Comparison of ENCODE assay signal across 20 cellular contexts in the genomic region with DNA sequence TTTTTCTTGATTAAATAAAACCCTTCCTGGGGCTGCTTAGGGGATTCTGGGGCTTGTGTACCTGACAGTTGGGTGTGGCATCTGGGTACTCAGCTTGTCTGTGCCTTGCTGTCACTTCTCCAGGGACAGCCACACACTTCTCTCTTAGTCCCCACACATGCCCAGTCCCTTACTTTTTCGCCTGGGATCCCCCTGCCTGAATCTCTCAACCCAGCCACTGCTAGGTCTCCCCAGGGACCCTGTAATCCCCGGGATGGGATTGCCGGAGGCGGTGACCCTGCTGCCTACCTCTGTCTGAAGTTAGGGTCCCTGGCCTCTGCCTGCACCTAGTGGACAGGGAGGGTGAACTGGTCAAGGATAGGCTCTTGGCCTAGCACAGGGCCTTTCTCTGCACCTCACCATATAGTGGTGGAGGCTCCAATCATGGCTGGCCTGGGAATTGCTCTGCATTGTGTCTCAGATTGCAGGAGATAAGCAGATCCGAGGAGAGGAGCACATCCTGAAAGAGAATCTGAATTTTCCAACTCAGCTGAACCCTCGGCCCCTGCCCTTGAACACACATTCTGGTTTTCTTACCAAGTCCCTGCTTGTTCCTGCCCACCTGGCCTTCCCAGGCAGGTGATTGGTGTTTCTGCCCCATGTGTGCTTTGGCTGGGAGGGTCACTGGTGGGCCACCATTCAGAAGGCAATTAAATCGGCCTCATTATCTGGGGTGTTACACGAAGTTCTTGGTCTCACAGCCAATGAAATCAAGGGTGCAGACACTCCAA. TPM values are rescaled to one million over a fixed set of nuclear protein-coding genes. Genes with fewer than 3 reads are reported as not detected.
DNase-seq lines count a peak whose midpoint lies in the region; ATAC-seq and TF ChIP-seq lines count a peak whose summit lies in the region.
"Had no signal": no experiment of that assay in that cellular context is flagged by ENCODE, and none has a peak within 500 bp of the region (broad histone marks: within the 10 kb centered on the region; RNA-seq: fewer than 3 reads in every experiment).

No MANE protein-coding gene starts in this region.

- peaks cover 2% of the 10 kb centered on the region for H3K36me3 Mint-ChIP-seq in osteocyte (ENCODE audit: unreplicated experiment)
- H3K36me3 Mint-ChIP-seq: CD14-positive monocyte; CD8-positive, alpha-beta memory T cell had no signal

- TF ChIP-seq EP300 in esophagus muscularis mucosa (IDR thresholded peaks at IDR 0.05): no peak

- no peak overlapping the region for H3K27ac ChIP-seq in esophagus muscularis mucosa (replicated peaks in 1 of 4)
- H3K27ac ChIP-seq: BLaER1 had no signal

- H3K27ac Mint-ChIP-seq in osteocyte (ENCODE audit: unreplicated experiment): no peak overlapping the region
- H3K27ac Mint-ChIP-seq: B cell; CD4-positive, alpha-beta T cell; CD8-positive, alpha-beta memory T cell; GM23338; H9 had no signal

- no peak overlapping the region for H3K4me3 Mint-ChIP-seq in osteocyte (ENCODE audit: unreplicated experiment)
- H3K4me3 Mint-ChIP-seq: B cell; CD14-positive monocyte; CD4-positive, alpha-beta T cell; CD8-positive, alpha-beta memory T cell; GM23338; H9 had no signal

- no peaks in the 10 kb centered on the region for H3K4me1 Mint-ChIP-seq in osteocyte (ENCODE audit: unreplicated experiment)
- H3K4me1 Mint-ChIP-seq: B cell; CD14-positive monocyte; CD8-positive, alpha-beta memory T cell; GM23338; H9 had no signal

- H3K4me3 ChIP-seq in esophagus muscularis mucosa: no peak overlapping the region
- H3K4me3 ChIP-seq: BLaER1, GM23338 had no signal

- H3K9me3 Mint-ChIP-seq in osteocyte (ENCODE audit: unreplicated experiment): peaks cover 28% of the 10 kb centered on the region
- H3K9me3 Mint-ChIP-seq: CD4-positive, alpha-beta T cell had no signal

- 63% methylated on average over 8 of the region's 8 CpGs for WGBS in esophagus muscularis mucosa

- in situ Hi-C loops in GM13976 (cut with MboI; ENCODE audit: low sequenced_read_pairs, unreplicated experiment): no loop called here

- peaks cover 0 to 12% (median 11%) of the 10 kb centered on the region in 4 donors for H3K4me1 ChIP-seq in esophagus muscularis mucosa
- H3K4me1 ChIP-seq: BLaER1 had no signal

- H3K36me3 ChIP-seq in esophagus muscularis mucosa: no peaks in the 10 kb centered on the region
- H3K36me3 ChIP-seq: BLaER1 had no signal

- TF ChIP-seq POLR2A in esophagus muscularis mucosa (IDR thresholded peaks at IDR 0.05; ENCODE audit: low read depth): no peak

- H3K27me3 ChIP-seq in esophagus muscularis mucosa: peaks cover 0 to 37% (median 10%) of the 10 kb centered on the region in 4 donors
- H3K27me3 ChIP-seq: BLaER1 had no signal

- intact Hi-C loops in esophagus muscularis mucosa (cut with DNase I): no loop called here

- no peaks in the 10 kb centered on the region for H3K27me3 Mint-ChIP-seq in osteocyte (ENCODE audit: unreplicated experiment)
- H3K27me3 Mint-ChIP-seq: B cell had no signal

- no peaks in the 10 kb centered on the region for H3K9me3 ChIP-seq in esophagus muscularis mucosa

- ATAC-seq in GM19395 (IDR thresholded peaks at IDR 0.05; ENCODE audit: unreplicated experiment) (no peak), HG03342 (IDR thresholded peaks at IDR 0.05; ENCODE audit: unreplicated experiment) (no peak)
- ATAC-seq: GM23338, HCT116 had no signal

- peak; percentile 2 for DNase-seq in AG20443 (ENCODE audit: low spot score)
- DNase-seq in GM13976 (ENCODE audit: low spot score): peak; percentile 3
- peak; percentile 62 for DNase-seq in esophagus muscularis mucosa (ENCODE audit: extremely low spot score)
- peak; percentile 79 for DNase-seq in osteocyte (ENCODE audit: extremely low spot score, unreplicated experiment)
- DNase-seq in DMS79 (lab: John Stamatoyannopoulos, UW): no peak
- DNase-seq in RKO (ENCODE audit: low spot score): no peak
- DNase-seq: CD4-positive, alpha-beta T cell; CD8-positive, alpha-beta memory T cell; DMS 273 treated with DMSO at 0.1 percent for 48 hours; DMS79 treated with DMSO at 0.1 percent for 48 hours; GF-D8; H9 had no signal

- TF ChIP-seq CTCF in GM13976 (IDR thresholded peaks at IDR 0.05; ENCODE audit: borderline replicate concordance, control extremely low read depth, extremely low read depth, insufficient read depth, missing control alignments): no peak
- no peak for TF ChIP-seq CTCF in esophagus muscularis mucosa (IDR thresholded peaks at IDR 0.05)
- TF ChIP-seq CTCF in osteocyte (IDR thresholded peaks at IDR 0.05): no peak

RNA-seq across cellular contexts. Expression of a gene that starts 8.7 kb away (rescaled TPM):
- total RNA-seq in esophagus muscularis mucosa (under 1 TPM; under 0.01 to 0.42 (median 0.15) TPM), osteocyte (not detected in 2 replicates)
- total RNA-seq: A673, H9 had no signal

Comparison
In these comparisons a context has a peak if more than half of its experiments do, and no peak if none do; other contexts are left out.
1. DNase-seq: peak in AG20443 (single experiment), GM13976 (single experiment), esophagus muscularis mucosa (single experiment) and osteocyte (single experiment); none in DMS79 (single experiment) and RKO (single experiment).